In genomic region chr1:199616947-199617346, GRCh38 we compare ENCODE assay signal across 23 cellular contexts.
"Had no signal": no experiment of that assay in that cellular context is flagged by ENCODE, and none has a peak within 500 bp of the region (broad histone marks: within the 10 kb centered on the region; RNA-seq: fewer than 3 reads in every experiment).

No MANE protein-coding gene starts in this region.

- H3K4me1 Mint-ChIP-seq: stimulated activated effector memory CD8-positive, alpha-beta T cell treated with anti-CD3 and anti-CD28 coated beads, Interleukin-12 subunit alpha, Interleukin-12 subunit beta, amount 100 ng/mL, for 72 hours had no signal

- DNase-seq: effector memory CD8-positive, alpha-beta T cell; esophagus squamous epithelium; foreskin keratinocyte; head of caudate nucleus; kidney; left cardiac atrium; mesendoderm; naive B cell; occipital lobe; pancreas; psoas muscle; right lobe of liver; stimulated activated CD4-positive, alpha-beta T cell treated with anti-CD3 and anti-CD28 coated beads, Interleukin-4, amount 100 ng/mL, for 1 hour; stimulated activated CD8-positive, alpha-beta memory T cell treated with anti-CD3 and anti-CD28 coated beads, Interleukin-4, amount 100 ng/mL, for 48 hours; stimulated activated naive CD8-positive, alpha-beta T cell treated with anti-CD3 and anti-CD28 coated beads, Interleukin-15, Interleukin-2, amounts not matched to agents 100 U/mL and 50 U/mL, for 24 hours; tibial artery; upper lobe of right lung had no signal

- H3K79me2 ChIP-seq: hepatocyte had no signal

- H3K27me3 ChIP-seq: esophagus squamous epithelium, hepatocyte, pancreas, right lobe of liver, suprapubic skin, tibial artery, upper lobe of right lung, vagina had no signal

- H3K27me3 Mint-ChIP-seq: dendritic cell treated with granulocyte-macrophage colony-stimulating factor and Interleukin-4, amounts not matched to agents 40 ng/mL and 50 ng/mL, for 4 days; naive B cell had no signal

- H3K9me3 Mint-ChIP-seq: dendritic cell treated with granulocyte-macrophage colony-stimulating factor and Interleukin-4, amounts not matched to agents 40 ng/mL and 50 ng/mL, for 4 days; naive B cell; nephron had no signal

- H3K9me3 ChIP-seq: esophagus squamous epithelium, pancreas, psoas muscle, right lobe of liver, suprapubic skin, tibial artery, upper lobe of right lung, vagina had no signal

- H3K4me1 ChIP-seq: esophagus squamous epithelium, pancreas, psoas muscle, right lobe of liver, suprapubic skin, tibial artery, upper lobe of right lung, vagina had no signal

- FAIRE-seq: kidney, pancreas had no signal

- H3K27ac Mint-ChIP-seq: dendritic cell treated with granulocyte-macrophage colony-stimulating factor and Interleukin-4, amounts not matched to agents 40 ng/mL and 50 ng/mL, for 4 days; effector memory CD8-positive, alpha-beta T cell; naive B cell; stimulated activated effector memory CD8-positive, alpha-beta T cell treated with anti-CD3 and anti-CD28 coated beads, Interleukin-12 subunit alpha, Interleukin-12 subunit beta, amount 100 ng/mL, for 72 hours had no signal

- H3K27ac ChIP-seq: esophagus squamous epithelium, foreskin keratinocyte, hepatocyte, pancreas, psoas muscle, right lobe of liver, suprapubic skin, tibial artery, upper lobe of right lung, vagina had no signal

- H3K36me3 ChIP-seq: esophagus squamous epithelium, pancreas, right lobe of liver, suprapubic skin, tibial artery, upper lobe of right lung, vagina had no signal

- H2AFZ ChIP-seq: hepatocyte had no signal

- H3K36me3 Mint-ChIP-seq: naive B cell; stimulated activated effector memory CD8-positive, alpha-beta T cell treated with anti-CD3 and anti-CD28 coated beads, Interleukin-12 subunit alpha, Interleukin-12 subunit beta, amount 100 ng/mL, for 72 hours had no signal

- H3K4me3 Mint-ChIP-seq: dendritic cell treated with granulocyte-macrophage colony-stimulating factor and Interleukin-4, amounts not matched to agents 40 ng/mL and 50 ng/mL, for 4 days; effector memory CD8-positive, alpha-beta T cell; naive B cell; nephron; stimulated activated effector memory CD8-positive, alpha-beta T cell treated with anti-CD3 and anti-CD28 coated beads, Interleukin-12 subunit alpha, Interleukin-12 subunit beta, amount 100 ng/mL, for 72 hours had no signal

- ATAC-seq: effector memory CD8-positive, alpha-beta T cell; foreskin keratinocyte; left cardiac atrium; pancreas; psoas muscle; right lobe of liver; stimulated activated naive CD8-positive, alpha-beta T cell treated with anti-CD3 and anti-CD28 coated beads, Interleukin-15, Interleukin-2, amounts not matched to agents 100 U/mL and 50 U/mL, for 24 hours; upper lobe of right lung had no signal

- H3K4me2 ChIP-seq: hepatocyte had no signal

- H3K4me3 ChIP-seq: esophagus squamous epithelium, hepatocyte, pancreas, psoas muscle, right lobe of liver, suprapubic skin, tibial artery, upper lobe of right lung, vagina had no signal
